Comparison of ENCODE assay signal across 9 cellular contexts in genomic region chr7:108246227-108246837, GRCh38.
DNase-seq lines count a peak whose midpoint lies in the region; ATAC-seq and TF ChIP-seq lines count a peak whose summit lies in the region.
"Had no signal": no experiment of that assay in that cellular context is flagged by ENCODE, and none has a peak within 500 bp of the region (broad histone marks: within the 10 kb centered on the region; RNA-seq: fewer than 3 reads in every experiment).

No MANE protein-coding gene starts in this region.

- H3K27ac ChIP-seq in SJSA1 (peak overlapping the region; percentile 75), tibial nerve (peak overlapping the region in 3 of 4 donors; percentile 20 to 81 (median 61))
- H3K27ac ChIP-seq: C4-2B had no signal

- 40 to 43% methylated on average over 1 of the region's 1 CpG for WGBS in tibial nerve, 2 donors

- no peak overlapping the region for H3K4me3 ChIP-seq in SJSA1
- no peak overlapping the region for H3K4me3 ChIP-seq in tibial nerve

- TF ChIP-seq POLR2A in tibial nerve (IDR thresholded peaks at IDR 0.05) = no peak

- peak in 1 of 2 donors; percentile 48 for TF ChIP-seq EP300 in tibial nerve (IDR thresholded peaks at IDR 0.05)

- no peaks in the 10 kb centered on the region for H3K36me3 ChIP-seq in SJSA1
- H3K36me3 ChIP-seq in tibial nerve = no peaks in the 10 kb centered on the region

- H3K4me1 ChIP-seq in SJSA1 (replicated peaks) (peaks cover 15% of the 10 kb centered on the region), tibial nerve (peaks cover 0 to 15% (median 0%) of the 10 kb centered on the region in 4 donors)

- no peaks in the 10 kb centered on the region for H3K9me3 ChIP-seq in SJSA1 (replicated peaks)
- no peaks in the 10 kb centered on the region for H3K9me3 ChIP-seq in tibial nerve

- DNase-seq in activated CD4-positive, alpha-beta T cell treated with anti-CD3 and anti-CD28 coated beads for 48 hours = peak; percentile 4
- no peak for DNase-seq in activated CD4-positive, alpha-beta T cell treated with anti-CD3 and anti-CD28 coated beads for 1 hour
- peak; percentile 76 to 77 for DNase-seq in SJSA1 (ENCODE audit: low read depth in 1 of 2, low spot score in 2 of 2)
- DNase-seq in glomerular endothelial cell (ENCODE audit: extremely low read depth, low read depth, low spot score) = peak; percentile 71
- DNase-seq in tibial nerve (ENCODE audit: low spot score in 2 of 2) = no peak
- DNase-seq in stimulated activated CD4-positive, alpha-beta T cell treated with anti-CD3 and anti-CD28 coated beads, Interleukin-4, amount 100 ng/mL, for 1 hour = no peak
- no peak for DNase-seq in NCI-H345 treated with DMSO at 0.1 percent for 48 hours (lab: John Stamatoyannopoulos, UW; ENCODE audit: unreplicated experiment)

- TF ChIP-seq CTCF in tibial nerve (IDR thresholded peaks at IDR 0.05) = peak in 1 of 5 experiments; percentile 8

- H3K27me3 ChIP-seq in SJSA1 (replicated peaks) (no peaks in the 10 kb centered on the region), tibial nerve (no peaks in the 10 kb centered on the region)

- peak; percentile 64 for ATAC-seq in HG03175 (IDR thresholded peaks at IDR 0.05; ENCODE audit: unreplicated experiment)

Comparison
In these comparisons a context has a peak if more than half of its experiments do, and no peak if none do; other contexts are left out.
1. DNase-seq: peak in activated CD4-positive, alpha-beta T cell treated with anti-CD3 and anti-CD28 coated beads for 48 hours (single experiment), SJSA1 (2 of 2) and glomerular endothelial cell (single experiment); none in activated CD4-positive, alpha-beta T cell treated with anti-CD3 and anti-CD28 coated beads for 1 hour (single experiment), tibial nerve (0 of 2), stimulated activated CD4-positive, alpha-beta T cell treated with anti-CD3 and anti-CD28 coated beads, Interleukin-4, amount 100 ng/mL, for 1 hour (single experiment) and NCI-H345 treated with DMSO at 0.1 percent for 48 hours (single experiment).